In the genomic region with DNA sequence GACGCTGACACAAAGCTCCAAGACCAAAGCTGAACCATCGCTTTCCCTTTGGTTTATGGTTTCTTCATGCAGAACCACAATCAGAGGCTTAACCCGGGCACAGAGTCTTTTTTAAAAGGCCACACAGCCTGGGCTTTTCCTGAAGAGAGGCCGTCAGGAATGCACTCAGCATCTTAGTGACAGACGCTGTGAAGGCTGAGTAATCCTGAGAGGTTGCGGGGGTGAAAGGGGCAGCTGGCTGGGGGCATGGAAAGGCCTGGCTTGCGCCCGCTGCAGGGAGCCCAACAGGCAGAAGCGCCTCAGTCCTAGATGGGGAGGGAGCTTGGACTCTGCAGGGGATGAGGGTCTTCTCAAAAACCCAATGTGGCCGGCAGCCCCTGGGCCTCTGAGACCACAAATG, we compare ENCODE assay signal across 8 cellular contexts. TPM values are rescaled to one million over a fixed set of nuclear protein-coding genes. Genes with fewer than 3 reads are reported as not detected.
A peak's percentile ranks its signal among the peaks of the same experiment; 100 is the strongest.
DNase-seq lines count a peak whose midpoint lies in the region; ATAC-seq and TF ChIP-seq lines count a peak whose summit lies in the region.

No MANE protein-coding gene starts in this region.

- H2BK15ac ChIP-seq in IMR-90 (ENCODE audit: low read depth, low read length) = no peak overlapping the region

- H4K20me1 ChIP-seq in IMR-90 (ENCODE audit: insufficient read depth, low read length) (peaks cover 94% of the 10 kb centered on the region), neural progenitor cell (ENCODE audit: low read depth) (peaks cover 98% of the 10 kb centered on the region)

- H3K9me3 Mint-ChIP-seq in chondrocyte (ENCODE audit: low read depth) (no peaks in the 10 kb centered on the region), neural progenitor cell (no peaks in the 10 kb centered on the region), Caco-2 (ENCODE audit: unreplicated experiment) (no peaks in the 10 kb centered on the region)

- no peak overlapping the region for H3K4me3 ChIP-seq in IMR-90 (ENCODE audit: insufficient read depth, low read depth, low read length)
- H3K4me3 ChIP-seq in neural progenitor cell = no peak overlapping the region
- H3K4me3 ChIP-seq in Caco-2 (ENCODE audit: low read depth, low read length) = no peak overlapping the region

- no peak overlapping the region for H4K91ac ChIP-seq in IMR-90 (ENCODE audit: insufficient read depth, low read depth, low read length)

- POLR2A ChIA-PET in IMR-90 (lab: Charles Lee; ENCODE audit: unreplicated experiment) (no interaction called here), Caco-2 (lab: Charles Lee) (no interaction called here)

- no peak overlapping the region for H2BK20ac ChIP-seq in IMR-90 (ENCODE audit: low read depth, low read length)

- peaks cover 85% of the 10 kb centered on the region for H3K79me2 ChIP-seq in neural progenitor cell (ENCODE audit: low read depth)

- BruUV-seq in IMR-90 (replicated peaks; lab: Mats Ljungman, UMichigan) (no TSS peak), Caco-2 (replicated peaks; lab: Mats Ljungman, UMichigan) (no TSS peak)

- peaks cover 63% of the 10 kb centered on the region for H3F3A ChIP-seq in neural progenitor cell (ENCODE audit: low read depth)

- no peak overlapping the region for H4K5ac ChIP-seq in IMR-90 (ENCODE audit: low read depth, low read length)

- in situ Hi-C loops in IMR-90 (cut with MboI; ENCODE audit: low sequenced_read_pairs) (no loop called here), KBM-7 (cut with MboI; ENCODE audit: low pct_unique_long_range_greater_than_20kb, low sequenced_read_pairs) (no loop called here)

- H3K36me3 Mint-ChIP-seq in chondrocyte (ENCODE audit: low read depth) (peaks cover 4% of the 10 kb centered on the region), neural progenitor cell (peaks cover 10% of the 10 kb centered on the region), Caco-2 (ENCODE audit: insufficient read depth, unreplicated experiment) (peaks cover 32% of the 10 kb centered on the region)

- 20% methylated on average over 5 of the region's 10 CpGs; no CpG with 5 or more reads in 1 of the 2 experiments for WGBS in IMR-90 (ENCODE audit: extremely low coverage in 2 of 2, insufficient read length in 1 of 2), 2 experiments

- H3K4me3 Mint-ChIP-seq in chondrocyte (ENCODE audit: unreplicated experiment) (no peak overlapping the region), neural progenitor cell (peak overlapping the region; percentile 39), Caco-2 (ENCODE audit: unreplicated experiment) (no peak overlapping the region)

- dilution Hi-C loops in IMR-90 (cut with HindIII; ENCODE audit: low sequenced_read_pairs, unreplicated experiment) = no loop called here

- no peak for TF ChIP-seq RAD21 in IMR-90 (IDR thresholded peaks at IDR 0.05; ENCODE audit: low read length)

- no peaks in the 10 kb centered on the region for H3K9me3 ChIP-seq in IMR-90 (ENCODE audit: control insufficient read depth, insufficient read depth, low read length)
- H3K9me3 ChIP-seq in neural progenitor cell (ENCODE audit: low read depth) = no peaks in the 10 kb centered on the region
- no peaks in the 10 kb centered on the region for H3K9me3 ChIP-seq in Caco-2

- peak overlapping the region; percentile 49 for H2BK5ac ChIP-seq in IMR-90 (ENCODE audit: low read depth, low read length, poor library complexity, severe bottlenecking)

- peaks cover 57% of the 10 kb centered on the region for H3K4me1 ChIP-seq in IMR-90 (ENCODE audit: control insufficient read depth, insufficient read depth, low read length)
- peaks cover 63% of the 10 kb centered on the region for H3K4me1 ChIP-seq in neural progenitor cell
- H3K4me1 ChIP-seq in Caco-2 = no peaks in the 10 kb centered on the region

- peak overlapping the region; percentile 33; the same call in 1 of the 2 replicates for H3K14ac ChIP-seq in IMR-90 (replicated peaks; ENCODE audit: low read depth, low read length)

- H3K23ac ChIP-seq in IMR-90 (ENCODE audit: low read depth, low read length) = peak overlapping the region; percentile 87

- H3K27me3 ChIP-seq in IMR-90 (ENCODE audit: control insufficient read depth, insufficient read depth, low read length) (no peaks in the 10 kb centered on the region), neural progenitor cell (no peaks in the 10 kb centered on the region), Caco-2 (replicated peaks; ENCODE audit: control insufficient read depth, insufficient read depth, low read length) (no peaks in the 10 kb centered on the region)

- CTCF ChIA-PET in IMR-90 (lab: Yijun Ruan, JAX) (interaction anchor here (1.9 kb wide), 1 partner anchor 64 kb away, joined by 10 read pairs; no protein-coding TSS in a partner anchor), Caco-2 (lab: Charles Lee) (interaction anchor here (0.7 to 1.1 kb wide), 2 partner anchors 72 to 581 kb away, joined by 4 read pairs; no protein-coding TSS in a partner anchor)

- no peak overlapping the region for H3K56ac ChIP-seq in IMR-90 (ENCODE audit: extremely low read depth, insufficient read depth, low read length)

- H4K8ac ChIP-seq in IMR-90 (ENCODE audit: low read depth in 2 of 2, low read length in 2 of 2) = peak overlapping the region in 1 of 2 experiments; percentile 46; a peak in 1 of 4 replicates

- peaks cover 3 to 76% of the 10 kb centered on the region in 2 experiments; a peak in 3 of 4 replicates for H3K79me1 ChIP-seq in IMR-90 (ENCODE audit: low read depth in 1 of 2, low read length in 2 of 2)

- no peak for TF ChIP-seq POLR2A in IMR-90 (IDR thresholded peaks at IDR 0.05; ENCODE audit: low read depth, low read length)

- DNase-seq in AG08395 (ENCODE audit: low spot score) (peak; percentile 53), IMR-90 (no peak), chondrocyte (ENCODE audit: low spot score) (no peak), neural progenitor cell (ENCODE audit: low spot score) (peak; percentile 88), KBM-7 (no peak), Caco-2 (no peak)

- no peak overlapping the region for H3K18ac ChIP-seq in IMR-90 (ENCODE audit: low read depth, low read length)

- H3K4ac ChIP-seq in IMR-90 (ENCODE audit: low read depth, low read length) = peak overlapping the region; percentile 66; the same call in 1 of the 2 replicates

- H3K27ac Mint-ChIP-seq in chondrocyte (ENCODE audit: unreplicated experiment) = peak overlapping the region; percentile 79
- H3K27ac Mint-ChIP-seq in neural progenitor cell = peak overlapping the region; percentile 76
- H3K27ac Mint-ChIP-seq in Caco-2 (ENCODE audit: unreplicated experiment) = no peak overlapping the region

- H3K27me3 Mint-ChIP-seq in chondrocyte (ENCODE audit: low read depth) = no peaks in the 10 kb centered on the region
- peaks cover 7% of the 10 kb centered on the region for H3K27me3 Mint-ChIP-seq in neural progenitor cell (ENCODE audit: insufficient read depth, low read depth)
- H3K27me3 Mint-ChIP-seq in Caco-2 (ENCODE audit: insufficient read depth, unreplicated experiment) = no peaks in the 10 kb centered on the region

- H3K27ac ChIP-seq in IMR-90 (ENCODE audit: insufficient read depth, low read length) (peak overlapping the region; percentile 8; the same call in 1 of the 2 replicates), neural progenitor cell (peak overlapping the region; percentile 69)

- TF ChIP-seq CTCF in IMR-90 (conservative IDR thresholded peaks at IDR 0.05; ENCODE audit: low read depth, low read length) (no peak), chondrocyte (IDR thresholded peaks at IDR 0.05) (no peak), neural progenitor cell (IDR thresholded peaks at IDR 0.05) (no peak), Caco-2 (IDR thresholded peaks at IDR 0.05; ENCODE audit: insufficient read depth in 1 of 2, low read depth in 1 of 2, low read length in 1 of 2, severe bottlenecking in 1 of 2, unreplicated experiment in 1 of 2) (no peak)

- H3K9me1 ChIP-seq in IMR-90 (ENCODE audit: insufficient read depth, low read length) = peaks cover 51% of the 10 kb centered on the region

- intact Hi-C loops in IMR-90 (cut with micrococcal nuclease) (no loop called here), Caco-2 (cut with micrococcal nuclease; ENCODE audit: unreplicated experiment) (no loop called here)

- H3K4me2 ChIP-seq in IMR-90 (ENCODE audit: low read depth, low read length) = peak overlapping the region; percentile 35; the same call in 1 of the 2 replicates
- peak overlapping the region; percentile 58 for H3K4me2 ChIP-seq in neural progenitor cell

- ATAC-seq in IMR-90 (ENCODE audit: low read depth) (0 out of 2 replicates have a peak, but pooled peaks have one; percentile 3), HG03139 (IDR thresholded peaks at IDR 0.05; ENCODE audit: unreplicated experiment) (no peak), GM21737 (IDR thresholded peaks at IDR 0.05; ENCODE audit: unreplicated experiment) (no peak)

- H3K9ac ChIP-seq in IMR-90 (ENCODE audit: low read depth, low read length) (0 out of 2 replicates have a peak overlapping the region, but pooled peaks have one; percentile 10), neural progenitor cell (no peak overlapping the region)

- no peak overlapping the region for H2AK9ac ChIP-seq in IMR-90 (replicated peaks; ENCODE audit: low read depth, low read length, poor library complexity)

- H3K36me3 ChIP-seq in IMR-90 (ENCODE audit: control insufficient read depth, insufficient read depth, low read length) (peaks cover 18% of the 10 kb centered on the region), neural progenitor cell (no peaks in the 10 kb centered on the region), Caco-2 (ENCODE audit: control insufficient read depth, insufficient read depth, low read length) (peaks cover 1% of the 10 kb centered on the region; the same call in 1 of the 2 replicates)

- no peak overlapping the region; the same call in 1 of the 2 replicates for H2BK120ac ChIP-seq in IMR-90 (ENCODE audit: low read depth, low read length)

- no peak overlapping the region for H2AK5ac ChIP-seq in IMR-90 (ENCODE audit: low read depth, low read length)

- H3K4me1 Mint-ChIP-seq in chondrocyte (ENCODE audit: low read depth) = peaks cover 81% of the 10 kb centered on the region
- H3K4me1 Mint-ChIP-seq in neural progenitor cell = peaks cover 61% of the 10 kb centered on the region
- H3K4me1 Mint-ChIP-seq in Caco-2 (ENCODE audit: low read depth, unreplicated experiment) = peaks cover 15% of the 10 kb centered on the region

- H2AFZ ChIP-seq in IMR-90 (replicated peaks; ENCODE audit: low read length, poor library complexity) (no peak overlapping the region), neural progenitor cell (replicated peaks) (no peak overlapping the region)

RNA-seq across cellular contexts. Expression of gene CTDSP2, which starts 13.6 kb away (rescaled TPM):
- total RNA-seq in IMR-90 (2012; rRNA removed) (79.4 and 114 TPM in 2 replicates), chondrocyte (113 to 124 TPM (median 123 TPM) in 3 replicates), neural progenitor cell (ENCODE audit: low replicate concordance) (43.6 and 73.2 TPM in 2 replicates), Caco-2 (2022) (103 and 117 TPM in 2 replicates)
- 150 and 156 TPM in 2 replicates for polyA plus RNA-seq in IMR-90 (2012; rRNA removed)
- polyA plus RNA-seq in IMR-90 (2012; cell fraction: cytosol; rRNA removed) = 134 and 187 TPM in 2 replicates
- polyA plus RNA-seq in IMR-90 (2012; cell fraction: nucleus; rRNA removed; ENCODE audit: low replicate concordance) = 152 and 213 TPM in 2 replicates

RNA-seq across cellular contexts. Expression of gene AVIL, which starts 14.4 kb away (rescaled TPM):
- 1.1 and 1.3 TPM in 2 replicates for total RNA-seq in IMR-90 (2012; rRNA removed)
- 2.1 and 2.5 TPM in 2 replicates for polyA plus RNA-seq in IMR-90 (2012; rRNA removed)
- polyA plus RNA-seq in IMR-90 (2012; cell fraction: cytosol; rRNA removed) = 0.37 and 0.42 TPM in 2 replicates
- polyA plus RNA-seq in IMR-90 (2012; cell fraction: nucleus; rRNA removed; ENCODE audit: low replicate concordance) = 8.3 and 25.0 TPM in 2 replicates
- total RNA-seq in chondrocyte = 4.8 to 6.0 TPM (median 5.6 TPM) in 3 replicates
- 0.12 and 0.37 TPM in 2 replicates for total RNA-seq in neural progenitor cell (ENCODE audit: low replicate concordance)
- total RNA-seq in Caco-2 (2022) = 0.84 and 2.3 TPM in 2 replicates

RNA-seq across cellular contexts. Expression of gene TSFM, which starts 50.4 kb away (rescaled TPM):
- total RNA-seq in IMR-90 (2012; rRNA removed) (10.8 and 11.5 TPM in 2 replicates), chondrocyte (17.8 to 21.3 TPM (median 19.9 TPM) in 3 replicates), neural progenitor cell (ENCODE audit: low replicate concordance) (18.1 and 19.0 TPM in 2 replicates), Caco-2 (2022) (48.0 and 57.5 TPM in 2 replicates)
- polyA plus RNA-seq in IMR-90 (2012; rRNA removed) = 14.0 and 16.3 TPM in 2 replicates
- 14.2 and 27.2 TPM in 2 replicates for polyA plus RNA-seq in IMR-90 (2012; cell fraction: cytosol; rRNA removed)
- polyA plus RNA-seq in IMR-90 (2012; cell fraction: nucleus; rRNA removed; ENCODE audit: low replicate concordance) = 9.2 and 13.7 TPM in 2 replicates

Comparison
In these comparisons a context has a peak if more than half of its experiments do, and no peak if none do; other contexts are left out.
1. DNase-seq: peak in AG08395 (single experiment) and neural progenitor cell (single experiment); none in IMR-90 (single experiment), chondrocyte (single experiment), KBM-7 (single experiment) and Caco-2 (0 of 2).